In the genomic region with DNA sequence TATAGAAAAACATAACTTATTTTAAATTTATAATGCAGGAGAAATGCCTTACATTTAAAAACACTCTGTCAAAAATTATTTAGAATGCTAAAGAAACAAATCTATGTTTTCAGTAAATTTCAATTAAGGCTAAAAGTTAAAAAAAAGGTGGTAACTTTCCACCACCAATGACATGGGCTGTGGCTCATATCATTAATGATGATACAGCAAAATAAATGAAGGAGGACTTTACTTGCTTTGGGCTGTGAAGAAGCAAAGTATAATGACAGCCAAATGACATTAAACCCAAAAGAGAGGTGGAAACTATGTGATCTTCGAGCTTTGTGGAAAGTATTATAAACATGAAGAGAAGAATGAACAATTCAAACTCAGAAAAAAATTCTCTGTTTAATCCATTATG, we compare ENCODE assay signal across 16 cellular contexts.
A peak's percentile ranks its signal among the peaks of the same experiment; 100 is the strongest.
DNase-seq lines count a peak whose midpoint lies in the region; ATAC-seq, FAIRE-seq and TF ChIP-seq lines count a peak whose summit lies in the region.
"Had no signal": no experiment of that assay in that cellular context is flagged by ENCODE, and none has a peak within 500 bp of the region (broad histone marks: within the 10 kb centered on the region; RNA-seq: fewer than 3 reads in every experiment).

No MANE protein-coding gene starts in this region.

- no peaks in the 10 kb centered on the region for H3K79me2 ChIP-seq in HepG2 (ENCODE audit: insufficient read depth, low read length)
- H3K79me2 ChIP-seq in K562 (ENCODE audit: control insufficient read depth, insufficient read depth, low read length): no peaks in the 10 kb centered on the region

- H2AFZ ChIP-seq in HepG2 (ENCODE audit: low read length) (no peak overlapping the region), K562 (ENCODE audit: low read depth, low read length) (no peak overlapping the region)
- H2AFZ ChIP-seq: GM23338 had no signal

- H3K36me3 Mint-ChIP-seq in HFFc6 (ENCODE audit: low read depth): no peaks in the 10 kb centered on the region

- DNase-seq in HepG2 (ENCODE audit: low spot score): no peak
- no peak for DNase-seq in right lobe of liver
- DNase-seq in K562 (ENCODE audit: extremely low read depth in 1 of 4, low spot score in 3 of 4): no peak
- no peak for DNase-seq in HFFc6
- no peak for DNase-seq in occipital lobe (lab: John Stamatoyannopoulos, UW)
- DNase-seq: C1 segment of cervical spinal cord; Calu3; CD4-positive, alpha-beta T cell; DMS 273 treated with DMSO at 0.1 percent for 48 hours; H9 had no signal

- no peaks in the 10 kb centered on the region for H3K9me3 Mint-ChIP-seq in HFFc6
- H3K9me3 Mint-ChIP-seq: CD4-positive, alpha-beta T cell; GM23338; H9 had no signal

- peaks cover 50% of the 10 kb centered on the region for H3K4me1 Mint-ChIP-seq in HFFc6 (ENCODE audit: low read depth)
- H3K4me1 Mint-ChIP-seq: B cell had no signal

- TF ChIP-seq CTCF in HepG2 (CRISPR knock-in tag; IDR thresholded peaks at IDR 0.05): no peak
- no peak for TF ChIP-seq CTCF in right lobe of liver (IDR thresholded peaks at IDR 0.05)
- TF ChIP-seq CTCF in K562 (IDR thresholded peaks at IDR 0.05 in 2 of 3, conservative IDR thresholded peaks at IDR 0.05 in 1 of 3; ENCODE audit: insufficient read depth in 2 of 3, low read depth in 1 of 3, low read length in 3 of 3): no peak
- TF ChIP-seq CTCF in HFFc6 (IDR thresholded peaks at IDR 0.05): no peak

- in situ Hi-C loops in HepG2 (cut with HindIII; ENCODE audit: extremely low pct_ligation_motif_present, low pct_unique_long_range_greater_than_20kb): no loop called here
- in situ Hi-C loops in K562 (cut with MboI): no loop called here

- peaks cover 10% of the 10 kb centered on the region for H3K4me1 ChIP-seq in HepG2 (ENCODE audit: insufficient read depth, low read length)
- peaks cover 0 to 8% (median 0%) of the 10 kb centered on the region in 4 donors for H3K4me1 ChIP-seq in right lobe of liver
- no peaks in the 10 kb centered on the region; a peak in 1 of 5 replicates for H3K4me1 ChIP-seq in K562 (replicated peaks in 1 of 2; ENCODE audit: control insufficient read depth in 2 of 2, insufficient read depth in 2 of 2, low read length in 2 of 2)
- peaks cover 8 to 17% of the 10 kb centered on the region in 2 donors for H3K4me1 ChIP-seq in muscle layer of duodenum (ENCODE audit: control insufficient read depth in 1 of 2, insufficient read depth in 2 of 2, low read length in 2 of 2)

- no peaks in the 10 kb centered on the region for H3K9me1 ChIP-seq in K562 (ENCODE audit: control insufficient read depth, insufficient read depth, low read length)

- H3K9ac ChIP-seq in HepG2 (ENCODE audit: insufficient read depth, low read depth, low read length): no peak overlapping the region
- H3K9ac ChIP-seq in K562 (ENCODE audit: insufficient read depth in 1 of 2, low read depth in 2 of 2, low read length in 2 of 2): no peak overlapping the region

- H4K20me1 ChIP-seq in HepG2 (ENCODE audit: insufficient read depth, low read length) (no peaks in the 10 kb centered on the region), K562 (replicated peaks; ENCODE audit: control insufficient read depth, insufficient read depth, low read length) (no peaks in the 10 kb centered on the region)

- H3K36me3 ChIP-seq in HepG2 (replicated peaks in 1 of 2; ENCODE audit: control insufficient read depth in 1 of 2, insufficient read depth in 2 of 2, low read length in 2 of 2) (no peaks in the 10 kb centered on the region), right lobe of liver (no peaks in the 10 kb centered on the region), K562 (ENCODE audit: control insufficient read depth, insufficient read depth, low read length) (no peaks in the 10 kb centered on the region), muscle layer of duodenum (ENCODE audit: control insufficient read depth in 1 of 2, insufficient read depth in 2 of 2, low read length in 2 of 2) (no peaks in the 10 kb centered on the region)

- POLR2A ChIA-PET in HepG2 (lab: Yijun Ruan, JAX): no interaction called here
- POLR2A ChIA-PET in K562 (lab: Yijun Ruan, JAX): no interaction called here

- H3K27ac ChIP-seq in HepG2 (ENCODE audit: extremely low read length, insufficient read depth, low read length) (no peak overlapping the region), right lobe of liver (no peak overlapping the region), K562 (ENCODE audit: extremely low read depth, low read depth, low read length) (no peak overlapping the region), muscle layer of duodenum (ENCODE audit: low read length) (peak overlapping the region; percentile 56)

- H3K4me3 ChIP-seq in HepG2 (replicated peaks in 1 of 3; ENCODE audit: insufficient read depth in 1 of 3, low read depth in 2 of 3, low read length in 3 of 3) (no peak overlapping the region), right lobe of liver (no peak overlapping the region), K562 (no peak overlapping the region), muscle layer of duodenum (ENCODE audit: low read depth in 1 of 2, low read length in 2 of 2) (no peak overlapping the region)
- H3K4me3 ChIP-seq: GM12878, GM23338 had no signal

- no peaks in the 10 kb centered on the region for H3K9me3 ChIP-seq in HepG2 (ENCODE audit: low read length)
- H3K9me3 ChIP-seq in right lobe of liver: no peaks in the 10 kb centered on the region
- H3K9me3 ChIP-seq in K562 (replicated peaks; ENCODE audit: control insufficient read depth, insufficient read depth, low read depth, low read length): no peaks in the 10 kb centered on the region
- H3K9me3 ChIP-seq in muscle layer of duodenum (ENCODE audit: control insufficient read depth in 1 of 2, low read length in 2 of 2): no peaks in the 10 kb centered on the region

- FAIRE-seq in HepG2 (lab: Jason Lieb, UNC) (no peak), K562 (lab: Jason Lieb, UNC) (no peak)
- FAIRE-seq: GM12878, GM18507 had no signal

- CTCF ChIA-PET in HepG2 (lab: Yijun Ruan, JAX; ENCODE audit: low intra/inter-chr PET ratio, low total read pairs) (no interaction called here), K562 (lab: Yijun Ruan, JAX; ENCODE audit: low intra/inter-chr PET ratio) (no interaction called here)

- H3K27me3 ChIP-seq in HepG2 (ENCODE audit: control insufficient read depth in 1 of 2, insufficient read depth in 2 of 2, low read length in 2 of 2) (no peaks in the 10 kb centered on the region), right lobe of liver (no peaks in the 10 kb centered on the region), K562 (ENCODE audit: control insufficient read depth in 2 of 2, insufficient read depth in 2 of 2, low read length in 2 of 2) (no peaks in the 10 kb centered on the region), muscle layer of duodenum (ENCODE audit: low read depth, low read length) (no peaks in the 10 kb centered on the region)

- TF ChIP-seq RAD21 in HepG2 (CRISPR knock-in tag; IDR thresholded peaks at IDR 0.05): no peak
- TF ChIP-seq RAD21 in K562 (CRISPR knock-in tag; conservative IDR thresholded peaks at IDR 0.05 in 1 of 2, IDR thresholded peaks at IDR 0.05 in 1 of 2): no peak

- no peak for TF ChIP-seq EP300 in HepG2 (IDR thresholded peaks at IDR 0.05; ENCODE audit: low read depth in 2 of 2, low read length in 2 of 2)
- TF ChIP-seq EP300 in HepG2 (CRISPR knock-in tag; IDR thresholded peaks at IDR 0.05; ENCODE audit: borderline replicate concordance): no peak
- no peak for TF ChIP-seq EP300 in K562 (IDR thresholded peaks at IDR 0.05; ENCODE audit: low read length)

- TF ChIP-seq POLR2A in HepG2 (IDR thresholded peaks at IDR 0.05; ENCODE audit: insufficient read depth in 1 of 2, low read depth in 2 of 2, low read length in 2 of 2): no peak
- no peak for TF ChIP-seq POLR2A in right lobe of liver (IDR thresholded peaks at IDR 0.05)
- no peak for TF ChIP-seq POLR2A in K562 (conservative IDR thresholded peaks at IDR 0.05)

- BruUV-seq in HepG2 (replicated peaks; lab: Mats Ljungman, UMichigan) (no TSS peak), K562 (replicated peaks; lab: Mats Ljungman, UMichigan) (no TSS peak)

- no peaks in the 10 kb centered on the region for H3K27me3 Mint-ChIP-seq in HFFc6 (ENCODE audit: insufficient read depth)
- H3K27me3 Mint-ChIP-seq: CD4-positive, alpha-beta T cell had no signal

- intact Hi-C loops in HepG2 (cut with micrococcal nuclease; ENCODE audit: unreplicated experiment): no loop called here
- intact Hi-C loops in right lobe of liver (cut with DNase I): no loop called here
- intact Hi-C loops in K562 (cut with micrococcal nuclease): no loop called here

- no peak overlapping the region for H3K4me2 ChIP-seq in HepG2 (ENCODE audit: low read depth, low read length)
- no peak overlapping the region for H3K4me2 ChIP-seq in K562 (ENCODE audit: insufficient read depth, low read length)
- H3K4me2 ChIP-seq: GM23338 had no signal

- WGBS in HepG2 (ENCODE audit: low lambda C conversion rate): 40% methylated on average over 1 of the region's 1 CpG
- WGBS in right lobe of liver (ENCODE audit: insufficient coverage, low coverage, low lambda C conversion rate, missing lambda C conversion rate): 56% methylated on average over 1 of the region's 1 CpG
- 42% methylated on average over 1 of the region's 1 CpG for WGBS in K562 (ENCODE audit: insufficient coverage, low coverage, missing lambda C conversion rate)

- no peak overlapping the region for H3K27ac Mint-ChIP-seq in HFFc6
- H3K27ac Mint-ChIP-seq: B cell; CD4-positive, alpha-beta T cell; GM23338 had no signal

- ATAC-seq in HepG2: no peak
- no peak for ATAC-seq in right lobe of liver
- no peak for ATAC-seq in K562
- ATAC-seq in HG02938 (IDR thresholded peaks at IDR 0.05; ENCODE audit: unreplicated experiment): no peak
- ATAC-seq: GM12878, GM23338 had no signal

- no peak overlapping the region for H3K4me3 Mint-ChIP-seq in HFFc6
- H3K4me3 Mint-ChIP-seq: B cell; CD4-positive, alpha-beta T cell; GM23338; H9 had no signal

TF ChIP-seq in HepG2, 621 proteins besides CTCF, POLR2A, EP300 and RAD21:
- no peak for TF ChIP-seq MAF1 (CRISPR knock-in tag; IDR thresholded peaks at IDR 0.05; ENCODE audit: borderline replicate concordance)
- TF ChIP-seq JUND (CRISPR knock-in tag; IDR thresholded peaks at IDR 0.05): no peak
- TF ChIP-seq MAFK (conservative IDR thresholded peaks at IDR 0.05 in 1 of 2, IDR thresholded peaks at IDR 0.05 in 1 of 2; ENCODE audit: low read length in 2 of 2): peak; percentile 92 to 96
- peak; percentile 94 for TF ChIP-seq MAFF (IDR thresholded peaks at IDR 0.05; ENCODE audit: low read depth, low read length)
- no peak for TF ChIP-seq RFXAP (CRISPR knock-in tag; IDR thresholded peaks at IDR 0.05; ENCODE audit: borderline replicate concordance)

TF ChIP-seq in K562, 482 proteins besides CTCF, POLR2A, EP300 and RAD21 (continues in another document):
- TF ChIP-seq, protein P1, sequence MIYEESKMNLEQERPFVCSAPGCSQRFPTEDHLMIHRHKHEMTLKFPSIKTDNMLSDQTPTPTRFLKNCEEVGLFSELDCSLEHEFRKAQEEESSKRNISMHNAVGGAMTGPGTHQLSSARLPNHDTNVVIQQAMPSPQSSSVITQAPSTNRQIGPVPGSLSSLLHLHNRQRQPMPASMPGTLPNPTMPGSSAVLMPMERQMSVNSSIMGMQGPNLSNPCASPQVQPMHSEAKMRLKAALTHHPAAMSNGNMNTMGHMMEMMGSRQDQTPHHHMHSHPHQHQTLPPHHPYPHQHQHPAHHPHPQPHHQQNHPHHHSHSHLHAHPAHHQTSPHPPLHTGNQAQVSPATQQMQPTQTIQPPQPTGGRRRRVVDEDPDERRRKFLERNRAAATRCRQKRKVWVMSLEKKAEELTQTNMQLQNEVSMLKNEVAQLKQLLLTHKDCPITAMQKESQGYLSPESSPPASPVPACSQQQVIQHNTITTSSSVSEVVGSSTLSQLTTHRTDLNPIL (CRISPR knock-in tag; IDR thresholded peaks at IDR 0.05): no peak
- no peak for TF ChIP-seq HDAC8 (tag; IDR thresholded peaks at IDR 0.05)
